ENCODE assay signal across 1 cellular context in the genomic region with DNA sequence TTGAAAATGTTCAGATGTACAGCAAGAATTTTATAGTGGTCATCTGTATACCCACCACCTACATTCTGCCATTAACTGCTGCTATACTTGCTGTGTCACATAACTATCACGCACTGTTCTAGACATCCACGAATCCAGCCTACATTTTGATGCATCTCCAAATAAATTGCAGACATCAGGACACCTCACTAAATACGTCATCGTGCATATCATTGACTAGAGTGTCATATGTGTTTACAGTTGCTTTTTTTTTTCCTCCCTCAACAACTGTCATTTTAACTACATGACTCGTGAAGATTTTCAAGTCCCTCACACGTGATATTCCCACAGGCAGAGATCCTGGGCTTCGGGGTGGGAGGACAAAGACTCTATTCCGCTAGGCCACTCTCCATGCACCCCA.
TF ChIP-seq lines count a peak whose summit lies in the region.

No MANE protein-coding gene starts in this region.

TF ChIP-seq in WTC11, 78 proteins besides CTCF, POLR2A, EP300 and RAD21 (continued from another document):
- TF ChIP-seq, protein P1, sequence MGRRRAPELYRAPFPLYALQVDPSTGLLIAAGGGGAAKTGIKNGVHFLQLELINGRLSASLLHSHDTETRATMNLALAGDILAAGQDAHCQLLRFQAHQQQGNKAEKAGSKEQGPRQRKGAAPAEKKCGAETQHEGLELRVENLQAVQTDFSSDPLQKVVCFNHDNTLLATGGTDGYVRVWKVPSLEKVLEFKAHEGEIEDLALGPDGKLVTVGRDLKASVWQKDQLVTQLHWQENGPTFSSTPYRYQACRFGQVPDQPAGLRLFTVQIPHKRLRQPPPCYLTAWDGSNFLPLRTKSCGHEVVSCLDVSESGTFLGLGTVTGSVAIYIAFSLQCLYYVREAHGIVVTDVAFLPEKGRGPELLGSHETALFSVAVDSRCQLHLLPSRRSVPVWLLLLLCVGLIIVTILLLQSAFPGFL (CRISPR knock-in tag; IDR thresholded peaks at IDR 0.05; ENCODE audit: borderline replicate concordance): no peak
- TF ChIP-seq SP1 (CRISPR knock-in tag; conservative IDR thresholded peaks at IDR 0.05) (no peak), NR1H2 (CRISPR knock-in tag; IDR thresholded peaks at IDR 0.05) (no peak)
